In the genomic region with DNA sequence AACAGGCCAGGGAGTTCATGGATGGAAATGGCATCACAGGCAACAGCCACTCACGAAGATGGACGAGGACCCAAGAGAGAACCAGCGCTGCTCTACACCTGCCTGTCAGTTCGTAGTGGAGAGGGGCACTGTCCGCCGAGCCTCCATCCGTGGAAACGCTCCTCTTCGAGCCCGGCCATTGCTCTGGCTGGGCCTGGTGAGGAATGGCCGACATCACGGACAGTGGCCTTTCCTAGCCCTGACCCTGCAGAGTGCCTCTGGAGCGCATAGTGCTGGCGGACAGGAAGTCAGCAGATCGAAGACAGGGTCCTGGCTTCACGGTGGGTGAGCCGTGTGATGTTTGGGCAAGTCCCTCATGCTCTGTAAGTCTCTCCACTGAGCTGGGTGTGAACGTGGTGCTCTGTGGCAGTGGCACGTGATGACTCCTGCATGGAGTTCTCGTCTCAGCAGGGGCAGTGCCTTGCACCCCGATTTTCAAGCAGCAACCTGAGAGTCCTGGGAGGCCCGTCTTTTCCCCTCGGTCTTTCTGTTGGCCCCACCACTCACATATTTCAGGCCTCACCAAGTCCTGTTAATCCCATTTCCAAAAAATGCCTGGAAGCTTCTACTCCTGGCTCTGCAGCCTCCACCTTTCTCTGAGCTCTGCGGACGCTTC, we compare ENCODE assay signal across 3 cellular contexts.
TF ChIP-seq lines count a peak whose summit lies in the region.

No MANE protein-coding gene starts in this region.

TF ChIP-seq in SK-N-SH, 30 proteins besides CTCF, POLR2A, EP300 and RAD21 (continues in another document):
- TF ChIP-seq FOXM1 (IDR thresholded peaks at IDR 0.05; ENCODE audit: low read depth) (no peak), IRF3 (IDR thresholded peaks at IDR 0.05; ENCODE audit: low read depth, low read length) (no peak), MXI1 (IDR thresholded peaks at IDR 0.05; ENCODE audit: low read depth, low read length) (no peak), ELF1 (IDR thresholded peaks at IDR 0.05) (no peak), REST (IDR thresholded peaks at IDR 0.05; ENCODE audit: low read depth, low read length) (no peak)
- TF ChIP-seq, protein P1, sequence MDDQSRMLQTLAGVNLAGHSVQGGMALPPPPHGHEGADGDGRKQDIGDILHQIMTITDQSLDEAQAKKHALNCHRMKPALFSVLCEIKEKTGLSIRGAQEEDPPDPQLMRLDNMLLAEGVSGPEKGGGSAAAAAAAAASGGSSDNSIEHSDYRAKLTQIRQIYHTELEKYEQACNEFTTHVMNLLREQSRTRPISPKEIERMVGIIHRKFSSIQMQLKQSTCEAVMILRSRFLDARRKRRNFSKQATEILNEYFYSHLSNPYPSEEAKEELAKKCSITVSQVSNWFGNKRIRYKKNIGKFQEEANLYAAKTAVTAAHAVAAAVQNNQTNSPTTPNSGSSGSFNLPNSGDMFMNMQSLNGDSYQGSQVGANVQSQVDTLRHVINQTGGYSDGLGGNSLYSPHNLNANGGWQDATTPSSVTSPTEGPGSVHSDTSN (IDR thresholded peaks at IDR 0.05), result no peak
- TF ChIP-seq, protein P2, sequence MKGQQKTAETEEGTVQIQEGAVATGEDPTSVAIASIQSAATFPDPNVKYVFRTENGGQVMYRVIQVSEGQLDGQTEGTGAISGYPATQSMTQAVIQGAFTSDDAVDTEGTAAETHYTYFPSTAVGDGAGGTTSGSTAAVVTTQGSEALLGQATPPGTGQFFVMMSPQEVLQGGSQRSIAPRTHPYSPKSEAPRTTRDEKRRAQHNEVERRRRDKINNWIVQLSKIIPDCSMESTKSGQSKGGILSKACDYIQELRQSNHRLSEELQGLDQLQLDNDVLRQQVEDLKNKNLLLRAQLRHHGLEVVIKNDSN (IDR thresholded peaks at IDR 0.05; ENCODE audit: borderline replicate concordance, low read depth), result no peak

TF ChIP-seq in SK-N-SH treated with all-trans-retinoic acid at 6 μM for 48 hours, 23 proteins besides CTCF, POLR2A, EP300 and RAD21:
- TF ChIP-seq, protein P3, sequence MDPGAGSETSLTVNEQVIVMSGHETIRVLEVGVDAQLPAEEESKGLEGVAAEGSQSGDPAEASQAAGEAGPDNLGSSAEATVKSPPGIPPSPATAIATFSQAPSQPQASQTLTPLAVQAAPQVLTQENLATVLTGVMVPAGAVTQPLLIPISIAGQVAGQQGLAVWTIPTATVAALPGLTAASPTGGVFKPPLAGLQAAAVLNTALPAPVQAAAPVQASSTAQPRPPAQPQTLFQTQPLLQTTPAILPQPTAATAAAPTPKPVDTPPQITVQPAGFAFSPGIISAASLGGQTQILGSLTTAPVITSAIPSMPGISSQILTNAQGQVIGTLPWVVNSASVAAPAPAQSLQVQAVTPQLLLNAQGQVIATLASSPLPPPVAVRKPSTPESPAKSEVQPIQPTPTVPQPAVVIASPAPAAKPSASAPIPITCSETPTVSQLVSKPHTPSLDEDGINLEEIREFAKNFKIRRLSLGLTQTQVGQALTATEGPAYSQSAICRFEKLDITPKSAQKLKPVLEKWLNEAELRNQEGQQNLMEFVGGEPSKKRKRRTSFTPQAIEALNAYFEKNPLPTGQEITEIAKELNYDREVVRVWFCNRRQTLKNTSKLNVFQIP (CRISPR knock-in tag; IDR thresholded peaks at IDR 0.05; ENCODE audit: borderline replicate concordance, low read depth), result no peak
- TF ChIP-seq OSR1 (CRISPR knock-in tag; IDR thresholded peaks at IDR 0.05) (no peak), ZNF70 (CRISPR knock-in tag; IDR thresholded peaks at IDR 0.05) (no peak), ESRRG (CRISPR knock-in tag; IDR thresholded peaks at IDR 0.05) (no peak), SNAI2 (CRISPR knock-in tag; IDR thresholded peaks at IDR 0.05) (no peak)

TF ChIP-seq in IMR-90, 13 proteins besides CTCF, POLR2A, EP300 and RAD21:
- TF ChIP-seq MAZ (IDR thresholded peaks at IDR 0.05; ENCODE audit: borderline replicate concordance, low read depth, low read length) (no peak), MXI1 (IDR thresholded peaks at IDR 0.05; ENCODE audit: borderline replicate concordance, low read depth, low read length) (no peak), BHLHE40 (IDR thresholded peaks at IDR 0.05; ENCODE audit: low read depth, low read length) (no peak), NFE2L2 (IDR thresholded peaks at IDR 0.05; ENCODE audit: low read depth, low read length) (no peak)
TF ChIP-seq in IMR-90: peak in this region for 0.
